In the genomic region with DNA sequence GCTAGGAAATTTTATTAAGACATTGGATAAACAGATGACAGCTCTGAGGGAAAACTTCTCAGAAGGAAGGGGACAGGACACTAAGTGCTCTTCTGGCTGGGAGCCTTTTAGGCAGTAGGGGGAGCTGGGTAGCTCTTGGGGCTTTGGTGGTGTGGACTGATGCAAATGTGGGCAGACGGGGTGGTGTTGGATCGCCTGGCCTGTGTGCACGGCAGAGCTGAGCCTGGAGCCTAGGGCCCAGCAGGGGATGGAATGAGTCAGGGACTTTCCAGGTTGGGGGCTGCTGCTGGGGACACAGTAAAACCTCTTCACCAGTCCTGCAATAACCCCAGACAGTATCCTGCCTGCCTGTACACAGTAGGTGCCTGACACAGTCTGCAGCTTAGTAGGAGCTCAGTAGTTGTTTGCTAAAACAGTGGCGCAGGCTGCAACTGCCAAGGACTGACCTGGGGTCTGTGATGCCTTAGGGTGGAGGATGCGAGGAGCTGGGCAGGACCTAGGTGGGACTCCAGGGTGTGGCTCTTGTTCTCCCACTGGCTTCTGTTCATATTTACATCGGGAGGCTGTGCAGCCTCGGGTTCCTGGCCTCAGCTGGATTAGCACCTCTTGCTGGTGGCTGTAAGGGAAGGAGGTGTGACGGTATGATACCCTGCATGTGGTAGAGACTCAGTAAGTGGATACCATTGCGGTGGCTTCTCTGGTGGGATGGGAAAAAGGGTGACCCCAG, we compare ENCODE assay signal across 8 cellular contexts.
DNase-seq lines count a peak whose midpoint lies in the region; FAIRE-seq and TF ChIP-seq lines count a peak whose summit lies in the region.

No MANE protein-coding gene starts in this region.

- H3K27ac Mint-ChIP-seq in activated naive CD4-positive, alpha-beta T cell treated with anti-CD3 and anti-CD28 coated beads for 36 hours: no peak overlapping the region

- WGBS in mesodermal cell (ENCODE audit: insufficient coverage in 2 of 2), 2 experiments: 28 to 30% methylated on average over 6 to 9 of the region's 9 CpGs
- WGBS in small intestine, 3 donors: 53 to 54% (median 53%) methylated on average over 9 of the region's 9 CpGs

- H3K4me1 ChIP-seq in mesodermal cell (ENCODE audit: control insufficient read depth, insufficient read depth, low read length, poor library complexity, severe bottlenecking) (peaks cover 44% of the 10 kb centered on the region), small intestine (ENCODE audit: control insufficient read depth in 2 of 2, insufficient read depth in 1 of 2, low read depth in 1 of 2, low read length in 1 of 2) (peaks cover 0 to 13% of the 10 kb centered on the region in 2 donors)

- H3K27ac ChIP-seq in dorsolateral prefrontal cortex: peak overlapping the region in 42 of 59 donors; percentile 6 to 86 (median 68)
- H3K27ac ChIP-seq in mesodermal cell (ENCODE audit: low read depth, low read length, severe bottlenecking): peak overlapping the region; percentile 12
- peak overlapping the region in 1 of 2 donors; percentile 86 for H3K27ac ChIP-seq in small intestine (ENCODE audit: low read depth in 1 of 2, low read length in 1 of 2)

- CTCF ChIA-PET in activated naive CD4-positive, alpha-beta T cell treated with anti-CD3 and anti-CD28 coated beads for 36 hours (lab: Charles Lee): interaction anchor here (0.6 to 2.1 kb wide), 2 partner anchors 91 to 255 kb away, joined by 4 to 7 read pairs; no protein-coding TSS in a partner anchor

- no peaks in the 10 kb centered on the region for H3K27me3 ChIP-seq in dorsolateral prefrontal cortex
- no peaks in the 10 kb centered on the region for H3K27me3 ChIP-seq in small intestine (ENCODE audit: control insufficient read depth in 2 of 2, insufficient read depth in 2 of 2, low read length in 2 of 2)

- intact Hi-C loops in dorsolateral prefrontal cortex (cut with DNase I): loop anchor here in 1 of 2 donors (5.0 kb wide), 1 partner anchor 93 kb away; no protein-coding TSS in a partner anchor
- intact Hi-C loops in activated naive CD4-positive, alpha-beta T cell treated with anti-CD3 and anti-CD28 coated beads for 36 hours (cut with micrococcal nuclease): no loop called here

- H3K9me3 ChIP-seq in mesodermal cell (ENCODE audit: control insufficient read depth, low read length) (no peaks in the 10 kb centered on the region), small intestine (ENCODE audit: control insufficient read depth, low read depth) (no peaks in the 10 kb centered on the region)

- H3K36me3 Mint-ChIP-seq in activated naive CD4-positive, alpha-beta T cell treated with anti-CD3 and anti-CD28 coated beads for 36 hours (ENCODE audit: low read depth): no peaks in the 10 kb centered on the region

- FAIRE-seq in GM19239 (lab: Jason Lieb, UNC) (no peak), small intestine (lab: Jason Lieb, UNC) (no peak)

- H3K9me3 Mint-ChIP-seq in activated naive CD4-positive, alpha-beta T cell treated with anti-CD3 and anti-CD28 coated beads for 36 hours: no peaks in the 10 kb centered on the region

- no peak overlapping the region for H3K4me3 ChIP-seq in AG10803 (ENCODE audit: low read length)
- peak overlapping the region in 9 of 59 donors; percentile 32 to 63 (median 46) for H3K4me3 ChIP-seq in dorsolateral prefrontal cortex
- peak overlapping the region; percentile 28 for H3K4me3 ChIP-seq in mesodermal cell (ENCODE audit: extremely low read depth, insufficient read depth, low read length, poor library complexity, severe bottlenecking)
- H3K4me3 ChIP-seq in small intestine (ENCODE audit: low read depth in 1 of 2, low read length in 2 of 2): no peak overlapping the region

- peak; percentile 68 for DNase-seq in AG10803 (ENCODE audit: low read depth)
- peak; percentile 38 for DNase-seq in GM19239 (ENCODE audit: insufficient read length, low spot score)
- DNase-seq in NCI-H226: peak; percentile 58
- no peak for DNase-seq in dorsolateral prefrontal cortex
- DNase-seq in small intestine: no peak
- no peak for DNase-seq in effector CD4-positive, alpha-beta T cell
- DNase-seq in activated naive CD4-positive, alpha-beta T cell treated with anti-CD3 and anti-CD28 coated beads for 36 hours: no peak

- TF ChIP-seq CTCF in AG10803 (conservative IDR thresholded peaks at IDR 0.05; ENCODE audit: low read length) (peak; percentile 72), dorsolateral prefrontal cortex (IDR thresholded peaks at IDR 0.05 in 54 of 56, conservative IDR thresholded peaks at IDR 0.05 in 2 of 56; ENCODE audit: low read depth in 1 of 56, partially characterized antibody in 56 of 56) (peak in 36 of 56 donors; percentile 6 to 53 (median 28))

- no peak overlapping the region for H3K4me3 Mint-ChIP-seq in activated naive CD4-positive, alpha-beta T cell treated with anti-CD3 and anti-CD28 coated beads for 36 hours

- peaks cover 7% of the 10 kb centered on the region for H3K4me1 Mint-ChIP-seq in activated naive CD4-positive, alpha-beta T cell treated with anti-CD3 and anti-CD28 coated beads for 36 hours (ENCODE audit: low read depth)

- peaks cover 43% of the 10 kb centered on the region for H3K27me3 Mint-ChIP-seq in activated naive CD4-positive, alpha-beta T cell treated with anti-CD3 and anti-CD28 coated beads for 36 hours (ENCODE audit: low read depth)

- peaks cover 10% of the 10 kb centered on the region for H3K36me3 ChIP-seq in mesodermal cell (ENCODE audit: control insufficient read depth, insufficient read depth, low read length)
- H3K36me3 ChIP-seq in small intestine (ENCODE audit: control insufficient read depth in 2 of 2, insufficient read depth in 2 of 2, low read length in 2 of 2): no peaks in the 10 kb centered on the region

Comparison
In these comparisons a context has a peak if more than half of its experiments do, and no peak if none do; other contexts are left out.
1. DNase-seq: peak in AG10803 (single experiment), GM19239 (single experiment) and NCI-H226 (single experiment); none in dorsolateral prefrontal cortex (0 of 10), small intestine (single experiment), effector CD4-positive, alpha-beta T cell (single experiment) and activated naive CD4-positive, alpha-beta T cell treated with anti-CD3 and anti-CD28 coated beads for 36 hours (single experiment).